ENCODE assay signal across 10 cellular contexts in genomic region chr12:109463776-109464175, GRCh38. TPM values are rescaled to one million over a fixed set of nuclear protein-coding genes. Genes with fewer than 3 reads are reported as not detected.
DNase-seq lines count a peak whose midpoint lies in the region; ATAC-seq, FAIRE-seq and TF ChIP-seq lines count a peak whose summit lies in the region.
"Had no signal": no experiment of that assay in that cellular context is flagged by ENCODE, and none has a peak within 500 bp of the region (broad histone marks: within the 10 kb centered on the region; RNA-seq: fewer than 3 reads in every experiment).

No MANE protein-coding gene starts in this region.

- TF ChIP-seq CTCF in osteoblast (IDR thresholded peaks at IDR 0.05; ENCODE audit: extremely low read depth, low read depth, low read length), result no peak

- H3K4me1 ChIP-seq in NT2/D1 (ENCODE audit: insufficient read depth, insufficient read length) (peaks cover 46% of the 10 kb centered on the region), esophagus (ENCODE audit: control insufficient read depth in 2 of 2, insufficient read depth in 2 of 2, low read length in 1 of 2) (peaks cover 18 to 29% of the 10 kb centered on the region in 2 donors), osteoblast (ENCODE audit: insufficient read depth, low read length) (peaks cover 69% of the 10 kb centered on the region)

- no peak for ATAC-seq in HG02885 (IDR thresholded peaks at IDR 0.05; ENCODE audit: poor library complexity, unreplicated experiment)
- ATAC-seq in HG03571 (IDR thresholded peaks at IDR 0.05; ENCODE audit: unreplicated experiment), result no peak
- no peak for ATAC-seq in HG02884 (IDR thresholded peaks at IDR 0.05; ENCODE audit: unreplicated experiment)

- H3K79me2 ChIP-seq in osteoblast (ENCODE audit: insufficient read depth, low read length), result peaks cover 84% of the 10 kb centered on the region

- 56 to 57% methylated on average over 5 of the region's 5 CpGs for WGBS in esophagus, 2 donors

- peak overlapping the region; percentile 39 for H3K9ac ChIP-seq in NT2/D1 (ENCODE audit: insufficient read length, low read depth)

- peaks cover 61% of the 10 kb centered on the region for H3K36me3 ChIP-seq in NT2/D1 (ENCODE audit: insufficient read depth, insufficient read length, low read length)
- H3K36me3 ChIP-seq in esophagus (ENCODE audit: control insufficient read depth in 2 of 2, insufficient read depth in 2 of 2, low read length in 1 of 2), result peaks cover 3 to 24% of the 10 kb centered on the region in 2 donors
- H3K36me3 ChIP-seq in osteoblast (ENCODE audit: insufficient read depth, low read length), result peaks cover 46% of the 10 kb centered on the region

- H3K9me3 ChIP-seq in NT2/D1 (ENCODE audit: insufficient read depth, low read length) (no peaks in the 10 kb centered on the region), esophagus (ENCODE audit: control insufficient read depth in 2 of 2, insufficient read depth in 1 of 2, low read depth in 1 of 2, low read length in 1 of 2) (no peaks in the 10 kb centered on the region), osteoblast (ENCODE audit: low read depth, low read length) (no peaks in the 10 kb centered on the region)

- peaks cover 4% of the 10 kb centered on the region for H4K20me1 ChIP-seq in osteoblast (ENCODE audit: insufficient read depth, low read length)

- H2AFZ ChIP-seq in osteoblast (ENCODE audit: low read length), result peak overlapping the region; percentile 68

- H3K4me3 ChIP-seq in NT2/D1 (ENCODE audit: insufficient read length, low read depth) (no peak overlapping the region), esophagus (ENCODE audit: low read depth in 1 of 2, low read length in 2 of 2) (no peak overlapping the region), osteoblast (ENCODE audit: insufficient read depth, low read length) (peak overlapping the region; percentile 42)

- peak; percentile 10 for DNase-seq in AG08395 (ENCODE audit: low spot score)
- no peak for DNase-seq in NT2/D1 (ENCODE audit: low read depth, low spot score)
- no peak for DNase-seq in osteoblast (ENCODE audit: insufficient read length, low spot score, missing footprints)
- DNase-seq in RCC 7860 (ENCODE audit: low spot score), result no peak
- DNase-seq: activated CD4-positive, alpha-beta memory T cell treated with anti-CD3 and anti-CD28 coated beads for 36 hours; NCI-H1417 treated with DMSO at 0.1 percent for 48 hours had no signal

- H3K27me3 ChIP-seq in NT2/D1 (ENCODE audit: insufficient read depth, insufficient read length), result no peaks in the 10 kb centered on the region
- H3K27me3 ChIP-seq in esophagus (ENCODE audit: control insufficient read depth in 1 of 2, insufficient read depth in 2 of 2, low read length in 2 of 2), result no peaks in the 10 kb centered on the region
- no peaks in the 10 kb centered on the region for H3K27me3 ChIP-seq in osteoblast (ENCODE audit: insufficient read depth, low read length)

- H3K4me2 ChIP-seq in osteoblast (ENCODE audit: insufficient read depth, low read length), result peak overlapping the region; percentile 78

- peak overlapping the region; percentile 95 to 96 for H3K27ac ChIP-seq in esophagus (ENCODE audit: low read depth in 2 of 2, low read length in 1 of 2)
- H3K27ac ChIP-seq in osteoblast (ENCODE audit: low read depth, low read length), result peak overlapping the region; percentile 100

- FAIRE-seq in RCC 7860 (lab: Jason Lieb, UNC), result no peak

RNA-seq across cellular contexts. Expression of gene KCTD10, which starts 13.3 kb away (rescaled TPM):
- polyA plus RNA-seq in esophagus, result 10 to 100 TPM; 15.4 to 28.2 TPM
- 94.6 and 102 TPM in 2 replicates for total RNA-seq in osteoblast

RNA-seq across cellular contexts. Expression of gene UBE3B, which starts 13.7 kb away (rescaled TPM):
- polyA plus RNA-seq in esophagus, result 10 to 100 TPM; 12.6 to 14.0 TPM
- total RNA-seq in osteoblast, result 34.8 and 40.9 TPM in 2 replicates
